In genomic region chr10:86520871-86521619, GRCh38 we compare ENCODE assay signal across 8 cellular contexts. TPM values are rescaled to one million over a fixed set of nuclear protein-coding genes. Genes with fewer than 3 reads are reported as not detected.
DNase-seq lines count a peak whose midpoint lies in the region; ATAC-seq and TF ChIP-seq lines count a peak whose summit lies in the region.

No MANE protein-coding gene starts in this region.

- H3K9ac ChIP-seq in OCI-LY1 (ENCODE audit: low read length) = peak overlapping the region; percentile 84
- H3K9ac ChIP-seq in neuronal stem cell (ENCODE audit: low read depth, low read length, poor library complexity) = peak overlapping the region; percentile 84

- H2BK120ac ChIP-seq in neuronal stem cell (ENCODE audit: low read depth, low read length) = peak overlapping the region; percentile 89

- no CpG with 5 or more reads among the region's 64 CpGs for WGBS in neuronal stem cell (ENCODE audit: extremely low coverage in 2 of 2, insufficient read length in 2 of 2, insufficient replicate concordance in 1 of 2), 2 donors

- H3K23ac ChIP-seq in neuronal stem cell (ENCODE audit: low read depth, low read length, poor library complexity) = peak overlapping the region; percentile 83

- no peaks in the 10 kb centered on the region for H3K9me3 ChIP-seq in OCI-LY1 (ENCODE audit: low read length)
- no peaks in the 10 kb centered on the region for H3K9me3 ChIP-seq in neuronal stem cell (replicated peaks in 1 of 2; ENCODE audit: control insufficient read depth in 2 of 2, insufficient read depth in 1 of 2, low read depth in 1 of 2, low read length in 2 of 2)
- H3K9me3 ChIP-seq in uterus = no peaks in the 10 kb centered on the region

- H3K79me1 ChIP-seq in neuronal stem cell (ENCODE audit: low read depth, low read length) = peaks cover 11% of the 10 kb centered on the region

- H3K4me3 ChIP-seq in OCI-LY1 (ENCODE audit: low read depth, low read length, poor library complexity, severe bottlenecking) = peak overlapping the region; percentile 77
- peak overlapping the region; percentile 88 for H3K4me3 ChIP-seq in foreskin fibroblast (ENCODE audit: low read depth in 1 of 2, low read length in 2 of 2)
- H3K4me3 ChIP-seq in neuronal stem cell (ENCODE audit: low read length in 2 of 2) = peak overlapping the region; percentile 95 to 99
- H3K4me3 ChIP-seq in uterus = peak overlapping the region; percentile 63 to 74

- no peak overlapping the region for H2AFZ ChIP-seq in OCI-LY1 (ENCODE audit: low read length)
- peak overlapping the region; percentile 96 for H2AFZ ChIP-seq in neuronal stem cell (ENCODE audit: low read length)

- peaks cover 34% of the 10 kb centered on the region for H3K36me3 ChIP-seq in OCI-LY1 (ENCODE audit: insufficient read depth, low read length)
- peaks cover 3 to 28% of the 10 kb centered on the region in 2 donors for H3K36me3 ChIP-seq in neuronal stem cell (replicated peaks in 1 of 2; ENCODE audit: control insufficient read depth in 2 of 2, insufficient read depth in 2 of 2, low read length in 2 of 2)
- H3K36me3 ChIP-seq in uterus = no peaks in the 10 kb centered on the region

- peaks cover 51% of the 10 kb centered on the region for H3K79me2 ChIP-seq in OCI-LY1 (ENCODE audit: insufficient read depth, low read length)

- no peak overlapping the region for H2BK12ac ChIP-seq in neuronal stem cell (ENCODE audit: low read length)

- H2AK5ac ChIP-seq in neuronal stem cell (ENCODE audit: low read depth, low read length) = peak overlapping the region; percentile 85

- no peaks in the 10 kb centered on the region for H3K9me2 ChIP-seq in OCI-LY1 (ENCODE audit: low read depth, low read length)

- H3K18ac ChIP-seq in neuronal stem cell (ENCODE audit: low read length) = peak overlapping the region; percentile 95

- H4K91ac ChIP-seq in neuronal stem cell (ENCODE audit: low read depth, low read length, poor library complexity) = no peak overlapping the region

- TF ChIP-seq POLR2A in uterus (IDR thresholded peaks at IDR 0.05) = no peak

- peak overlapping the region; percentile 99 for H3K4me2 ChIP-seq in OCI-LY1 (ENCODE audit: low read length)
- peak overlapping the region; percentile 65 for H3K4me2 ChIP-seq in neuronal stem cell (ENCODE audit: insufficient read depth, low read length, poor library complexity, severe bottlenecking)

- peak overlapping the region; percentile 92 for H3K14ac ChIP-seq in neuronal stem cell (ENCODE audit: low read length)

- H2BK15ac ChIP-seq in neuronal stem cell (ENCODE audit: low read length) = no peak overlapping the region

- H3K27ac ChIP-seq in 22Rv1 = peak overlapping the region; percentile 76
- H3K27ac ChIP-seq in OCI-LY1 (ENCODE audit: low read depth, low read length, poor library complexity, severe bottlenecking) = peak overlapping the region; percentile 14
- H3K27ac ChIP-seq in neuronal stem cell (replicated peaks; ENCODE audit: low read length) = peak overlapping the region; percentile 70
- peak overlapping the region; percentile 83 to 93 for H3K27ac ChIP-seq in uterus

- no peaks in the 10 kb centered on the region for H3F3A ChIP-seq in OCI-LY1 (ENCODE audit: insufficient read depth, low read length)

- no peaks in the 10 kb centered on the region for H3K27me3 ChIP-seq in OCI-LY1 (ENCODE audit: insufficient read depth, low read length)
- no peaks in the 10 kb centered on the region for H3K27me3 ChIP-seq in neuronal stem cell (ENCODE audit: control insufficient read depth in 3 of 3, insufficient read depth in 3 of 3, low read depth in 1 of 3, low read length in 3 of 3)
- H3K27me3 ChIP-seq in uterus = no peaks in the 10 kb centered on the region

- ATAC-seq in GM18502 (IDR thresholded peaks at IDR 0.05; ENCODE audit: poor library complexity, unreplicated experiment) (peak; percentile 26), HG02870 (IDR thresholded peaks at IDR 0.05; ENCODE audit: unreplicated experiment) (peak; percentile 26)

- H3K4ac ChIP-seq in neuronal stem cell (ENCODE audit: low read length) = no peak overlapping the region

- intact Hi-C loops in uterus (cut with DNase I; ENCODE audit: low total_unique reads) = no loop called here

- TF ChIP-seq CTCF in 22Rv1 (IDR thresholded peaks at IDR 0.05) = no peak
- TF ChIP-seq CTCF in OCI-LY1 (IDR thresholded peaks at IDR 0.05; ENCODE audit: low read length) = no peak
- TF ChIP-seq CTCF in foreskin fibroblast (IDR thresholded peaks at IDR 0.05; ENCODE audit: low read depth, low read length) = no peak
- no peak for TF ChIP-seq CTCF in uterus (IDR thresholded peaks at IDR 0.05)

- peak; percentile 86 for DNase-seq in activated effector memory CD4-positive, alpha-beta T cell treated with anti-CD3 and anti-CD28 coated beads, Interleukin-2, amount 50 U/mL, for 16 hours
- DNase-seq in foreskin fibroblast (peak; percentile 44 to 80), neuronal stem cell (ENCODE audit: low spot score) (no peak), uterus (peak; percentile 21 to 33)

- no peak overlapping the region for H4K8ac ChIP-seq in neuronal stem cell (ENCODE audit: low read depth, low read length)

- H2BK5ac ChIP-seq in neuronal stem cell (ENCODE audit: low read length) = peak overlapping the region; percentile 73

- H3K4me1 ChIP-seq in OCI-LY1 (ENCODE audit: insufficient read depth, low read length, severe bottlenecking) (peaks cover 57% of the 10 kb centered on the region), neuronal stem cell (ENCODE audit: control insufficient read depth in 2 of 2, insufficient read depth in 1 of 2, low read depth in 1 of 2, low read length in 2 of 2) (peaks cover 5 to 13% of the 10 kb centered on the region in 2 donors), uterus (peaks cover 0 to 21% of the 10 kb centered on the region in 2 donors)

- no peaks in the 10 kb centered on the region for H4K20me1 ChIP-seq in OCI-LY1 (ENCODE audit: insufficient read depth, low read length)

RNA-seq across cellular contexts. Expression of gene WAPL, which starts 0.5 kb away (rescaled TPM):
- polyA plus RNA-seq in neuronal stem cell (2013, experiment 1 of 2) = 28.7 TPM
- 29.0 TPM for polyA plus RNA-seq in neuronal stem cell (2013, experiment 2 of 2)
- 10 to 100 TPM; 17.4 to 75.1 (median 34.9) TPM for total RNA-seq in uterus

Comparison
In these comparisons a context has a peak if more than half of its experiments do, and no peak if none do; other contexts are left out.
1. H3K27ac ChIP-seq: peak in every context shown above with its lines; median percentile 88 in uterus; 76 in 22Rv1; 70 in neuronal stem cell; 14 in OCI-LY1.